In the genomic region with DNA sequence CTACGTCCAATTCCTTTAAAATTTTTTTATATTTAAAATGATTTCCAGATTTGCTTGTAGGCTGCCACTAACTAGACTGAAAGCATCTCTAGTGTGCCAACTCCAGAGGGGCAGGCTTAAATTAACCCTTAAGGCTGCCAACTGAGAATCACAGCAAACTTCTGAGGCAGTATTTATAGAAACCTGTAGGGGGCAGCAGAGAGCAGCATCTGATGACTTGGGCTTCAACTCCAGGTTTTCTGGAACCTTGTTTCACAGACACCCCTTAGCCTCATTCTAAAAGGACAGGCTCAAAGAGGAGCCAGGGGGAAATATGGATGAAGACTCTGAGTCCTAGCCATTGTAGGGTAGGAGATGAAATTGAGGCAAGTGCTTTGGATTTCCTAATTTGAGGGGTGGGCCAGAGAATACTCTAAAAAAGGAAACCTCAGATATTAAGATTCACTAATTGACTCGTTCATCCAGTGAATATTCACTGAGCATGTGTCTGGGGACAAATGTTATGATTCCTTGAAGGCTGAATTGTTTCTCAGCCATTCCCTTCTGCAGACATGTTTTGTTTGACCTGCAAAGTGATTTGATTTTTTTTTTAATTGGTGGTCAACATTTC, we compare ENCODE assay signal across 8 cellular contexts.
A peak's percentile ranks its signal among the peaks of the same experiment; 100 is the strongest.
DNase-seq lines count a peak whose midpoint lies in the region; ATAC-seq and TF ChIP-seq lines count a peak whose summit lies in the region.

No MANE protein-coding gene starts in this region.

- WGBS in body of pancreas, 2 donors = 29 to 31% methylated on average over 2 of the region's 2 CpGs
- WGBS in thyroid gland, 2 donors = 36 to 43% methylated on average over 2 of the region's 2 CpGs

- intact Hi-C loops in body of pancreas (cut with DNase I) (loop anchor here (10.0 kb wide), 1 partner anchor 299 kb away; no protein-coding TSS in a partner anchor), thyroid gland (cut with DNase I) (no loop called here)

- peak; percentile 64 to 94 (median 73) for TF ChIP-seq CTCF in body of pancreas (IDR thresholded peaks at IDR 0.05)
- TF ChIP-seq CTCF in thyroid gland (IDR thresholded peaks at IDR 0.05) = peak; percentile 75 to 88 (median 82)

- in situ Hi-C loops in Caki2 (cut with HindIII; ENCODE audit: low pct_unique_long_range_greater_than_20kb, low sequenced_read_pairs) = no loop called here

- no peak for ATAC-seq in body of pancreas
- no peak for ATAC-seq in HG02870 (IDR thresholded peaks at IDR 0.05; ENCODE audit: unreplicated experiment)
- no peak for ATAC-seq in GM18861 (IDR thresholded peaks at IDR 0.05; ENCODE audit: unreplicated experiment)

- H3K9me3 ChIP-seq in body of pancreas (no peaks in the 10 kb centered on the region), thyroid gland (no peaks in the 10 kb centered on the region)

- DNase-seq in Caki2 (ENCODE audit: low read depth) (peak; percentile 25), GM19240 (ENCODE audit: insufficient read length, low spot score) (peak; percentile 31), NCI-H446 (lab: John Stamatoyannopoulos, UW) (peak; percentile 80 to 85), body of pancreas (peak; percentile 13 to 48 (median 27)), inferior parietal cortex (ENCODE audit: extremely low spot score) (peak; percentile 69), thyroid gland (peak; percentile 22 to 25)

- no peaks in the 10 kb centered on the region for H3K27me3 ChIP-seq in body of pancreas
- H3K27me3 ChIP-seq in thyroid gland = no peaks in the 10 kb centered on the region

- H3K4me1 ChIP-seq in body of pancreas (peaks cover 5% of the 10 kb centered on the region), thyroid gland (no peaks in the 10 kb centered on the region)

- H3K27ac ChIP-seq in body of pancreas (no peak overlapping the region), thyroid gland (no peak overlapping the region)

- H3K4me3 ChIP-seq in body of pancreas = no peak overlapping the region
- H3K4me3 ChIP-seq in thyroid gland (replicated peaks in 1 of 3) = no peak overlapping the region

- TF ChIP-seq POLR2A in body of pancreas (IDR thresholded peaks at IDR 0.05) = no peak
- no peak for TF ChIP-seq POLR2A in thyroid gland (IDR thresholded peaks at IDR 0.05)

- H3K36me3 ChIP-seq in body of pancreas (replicated peaks in 1 of 2; ENCODE audit: insufficient read depth in 1 of 2, low read depth in 2 of 2) = no peaks in the 10 kb centered on the region
- no peaks in the 10 kb centered on the region for H3K36me3 ChIP-seq in thyroid gland

Comparison
In these comparisons a context has a peak if more than half of its experiments do, and no peak if none do; other contexts are left out.
1. DNase-seq: peak in every context shown above with its lines; median percentile 82 in NCI-H446; 69 in inferior parietal cortex; 31 in GM19240; 27 in body of pancreas; 25 in Caki2; 24 in thyroid gland.